Comparison of ENCODE assay signal across 9 cellular contexts in genomic region chr16:67673712-67674580, GRCh38. TPM values are rescaled to one million over a fixed set of nuclear protein-coding genes. Genes with fewer than 3 reads are reported as not detected.
A peak's percentile ranks its signal among the peaks of the same experiment; 100 is the strongest.
DNase-seq lines count a peak whose midpoint lies in the region; ATAC-seq, FAIRE-seq and TF ChIP-seq lines count a peak whose summit lies in the region.
"Had no signal": no experiment of that assay in that cellular context is flagged by ENCODE, and none has a peak within 500 bp of the region (broad histone marks: within the 10 kb centered on the region; RNA-seq: fewer than 3 reads in every experiment).

No MANE protein-coding gene starts in this region.

- H3K4me3 Mint-ChIP-seq in WTC11: no peak overlapping the region
- H3K4me3 Mint-ChIP-seq: activated T-cell treated with anti-CD3 and anti-CD28 coated beads, Interleukin-2, amount 50 U/mL, for 72 hours had no signal

- CTCF ChIA-PET in WTC11 (lab: Charles Lee): interaction anchor here (0.5 to 4.0 kb wide), 18 partner anchors 8 to 366 kb away, joined by 3 to 42 read pairs (median 10); partner anchors contain the start of genes ACD, CTCF, GFOD2 and LCAT

- peaks cover 0 to 3% of the 10 kb centered on the region in 2 experiments for H3K36me3 ChIP-seq in keratinocyte (ENCODE audit: control insufficient read depth in 2 of 2, extremely low read depth in 1 of 2, insufficient read depth in 2 of 2, low read length in 2 of 2)

- H3K27me3 ChIP-seq in keratinocyte (ENCODE audit: control insufficient read depth, extremely low read depth, insufficient read depth, low read length): no peaks in the 10 kb centered on the region

- ATAC-seq in WTC11 (no peak), HG02884 (IDR thresholded peaks at IDR 0.05; ENCODE audit: unreplicated experiment) (no peak)
- ATAC-seq: activated T-cell treated with anti-CD3 and anti-CD28 coated beads, Interleukin-2, amount 50 U/mL, for 72 hours had no signal

- POLR2A ChIA-PET in WTC11 (lab: Charles Lee): no interaction called here

- peaks cover 13% of the 10 kb centered on the region for H3K4me1 ChIP-seq in keratinocyte (ENCODE audit: control insufficient read depth, extremely low read depth, insufficient read depth, low read length)

- no peak overlapping the region for H3K9ac ChIP-seq in keratinocyte (ENCODE audit: control insufficient read depth, extremely low read depth, insufficient read depth, low read length)

- TF ChIP-seq CTCF in WTC11 (IDR thresholded peaks at IDR 0.05) (no peak), keratinocyte (optimal IDR thresholded peaks at IDR 0.05 in 1 of 3, IDR thresholded peaks at IDR 0.05 in 1 of 3, conservative IDR thresholded peaks at IDR 0.05 in 1 of 3; ENCODE audit: extremely low read depth in 1 of 3, insufficient read depth in 2 of 3, low read length in 3 of 3) (no peak)

- no peaks in the 10 kb centered on the region for H3K9me1 ChIP-seq in keratinocyte (ENCODE audit: control insufficient read depth, extremely low read depth, insufficient read depth, low read length)

- no peaks in the 10 kb centered on the region for H3K9me3 ChIP-seq in keratinocyte (ENCODE audit: control insufficient read depth, low read depth, low read length)

- no peak overlapping the region for H3K4me3 ChIP-seq in keratinocyte (ENCODE audit: control insufficient read depth in 2 of 3, extremely low read depth in 1 of 3, insufficient read depth in 2 of 3, low read depth in 1 of 3, low read length in 3 of 3)

- no peaks in the 10 kb centered on the region for H3K27me3 Mint-ChIP-seq in WTC11 (ENCODE audit: low read depth)

- H3K27ac ChIP-seq in keratinocyte (ENCODE audit: control insufficient read depth, insufficient read depth, low read length) (no peak overlapping the region), temporal lobe (ENCODE audit: low read depth, low read length) (peak overlapping the region; percentile 67)

- H2AFZ ChIP-seq in keratinocyte (ENCODE audit: control insufficient read depth, low read length): no peak overlapping the region

- no peak overlapping the region for H3K4me2 ChIP-seq in keratinocyte (ENCODE audit: control insufficient read depth, extremely low read depth, insufficient read depth, low read depth, low read length)

- no peaks in the 10 kb centered on the region for H3K9me3 Mint-ChIP-seq in WTC11
- H3K9me3 Mint-ChIP-seq: activated T-cell treated with anti-CD3 and anti-CD28 coated beads, Interleukin-2, amount 50 U/mL, for 72 hours had no signal

- no peaks in the 10 kb centered on the region for H3K36me3 Mint-ChIP-seq in WTC11

- H4K20me1 ChIP-seq in keratinocyte (ENCODE audit: control insufficient read depth, extremely low read depth, insufficient read depth, low read length): no peaks in the 10 kb centered on the region

- FAIRE-seq in keratinocyte (lab: Jason Lieb, UNC) (peak; percentile 61), urothelium cell line (lab: Jason Lieb, UNC) (no peak)

- H3K27ac Mint-ChIP-seq in WTC11: peak overlapping the region; percentile 56
- H3K27ac Mint-ChIP-seq: activated T-cell treated with anti-CD3 and anti-CD28 coated beads, Interleukin-2, amount 50 U/mL, for 72 hours had no signal

- dilution Hi-C loops in keratinocyte (cut with MboI; ENCODE audit: extremely low pct_ligation_motif_present, low sequenced_read_pairs): no loop called here

- peak; percentile 5 to 60 for DNase-seq in NCI-H2081 (lab: John Stamatoyannopoulos, UW)
- no peak for DNase-seq in NCI-H2081 treated with DMSO at 0.1 percent for 48 hours (lab: John Stamatoyannopoulos, UW)
- DNase-seq in WTC11 (ENCODE audit: low spot score): no peak
- no peak for DNase-seq in keratinocyte (ENCODE audit: low read depth, low spot score)
- no peak for DNase-seq in HCEC 1CT
- no peak for DNase-seq in urothelium cell line (ENCODE audit: low spot score)
- DNase-seq: activated T-cell treated with anti-CD3 and anti-CD28 coated beads, Interleukin-2, amount 50 U/mL, for 72 hours had no signal

- no peaks in the 10 kb centered on the region for H3K79me2 ChIP-seq in keratinocyte (ENCODE audit: control insufficient read depth, insufficient read depth, low read length)

- H3K4me1 Mint-ChIP-seq in WTC11: no peaks in the 10 kb centered on the region; the same call in 1 of the 2 replicates

TF ChIP-seq in WTC11, 78 proteins besides CTCF, POLR2A, EP300 and RAD21 (continues in another document):
- TF ChIP-seq NR2C2 (CRISPR knock-in tag; IDR thresholded peaks at IDR 0.05) (no peak), NFATC4 (CRISPR knock-in tag; IDR thresholded peaks at IDR 0.05) (no peak)

RNA-seq across cellular contexts. Expression of gene C16orf86, which starts 7.3 kb away (rescaled TPM):
- total RNA-seq in WTC11 (2021) (4.1 to 5.4 TPM (median 4.9 TPM) in 3 replicates), temporal lobe (2.7 TPM)
- polyA plus RNA-seq in keratinocyte: 0.10 to 0.24 TPM (median 0.17 TPM) in 3 replicates
- polyA plus RNA-seq in keratinocyte (2011; ENCODE audit: low read depth): not detected
- polyA plus RNA-seq in keratinocyte (2011; cell fraction: cytosol; rRNA removed): 0.31 TPM in 1 of 2 replicates, not detected in the other
- 0.29 and 0.41 TPM in 2 replicates for polyA plus RNA-seq in keratinocyte (2011; cell fraction: nucleus; rRNA removed)
- 0.34 TPM in 1 of 2 replicates, not detected in the other for polyA plus RNA-seq in keratinocyte (2012; ENCODE audit: low replicate concordance)
- polyA minus RNA-seq in keratinocyte: not detected in 3 replicates
- polyA minus RNA-seq in keratinocyte (2011; cell fraction: cytosol; rRNA and poly(A)+ RNA removed): not detected
- not detected in 2 replicates for polyA minus RNA-seq in keratinocyte (2011; cell fraction: nucleus; rRNA and poly(A)+ RNA removed)

RNA-seq across cellular contexts. Expression of gene ENKD1, which starts 7.4 kb away (rescaled TPM):
- 10.3 to 11.9 TPM (median 11.7 TPM) in 3 replicates for total RNA-seq in WTC11 (2021)
- 4.3 to 4.6 TPM (median 4.4 TPM) in 3 replicates for polyA plus RNA-seq in keratinocyte
- 10.4 TPM for polyA plus RNA-seq in keratinocyte (2011; ENCODE audit: low read depth)
- 1.1 and 3.1 TPM in 2 replicates for polyA plus RNA-seq in keratinocyte (2011; cell fraction: cytosol; rRNA removed)
- 5.6 and 8.4 TPM in 2 replicates for polyA plus RNA-seq in keratinocyte (2011; cell fraction: nucleus; rRNA removed)
- 5.0 and 7.6 TPM in 2 replicates for polyA plus RNA-seq in keratinocyte (2012; ENCODE audit: low replicate concordance)
- polyA minus RNA-seq in keratinocyte: 2.3 to 7.6 TPM (median 3.8 TPM) in 3 replicates
- 10.0 TPM for polyA minus RNA-seq in keratinocyte (2011; cell fraction: cytosol; rRNA and poly(A)+ RNA removed)
- 3.0 and 3.3 TPM in 2 replicates for polyA minus RNA-seq in keratinocyte (2011; cell fraction: nucleus; rRNA and poly(A)+ RNA removed)
- 7.9 TPM for total RNA-seq in temporal lobe

RNA-seq across cellular contexts. Expression of gene PARD6A, which starts 13.2 kb away (rescaled TPM):
- 17.1 to 18.5 TPM (median 17.4 TPM) in 3 replicates for total RNA-seq in WTC11 (2021)
- polyA plus RNA-seq in keratinocyte: 0.05 to 0.23 TPM (median 0.20 TPM) in 3 replicates
- not detected for polyA plus RNA-seq in keratinocyte (2011; ENCODE audit: low read depth)
- 0.14 TPM in 1 of 2 replicates, not detected in the other for polyA plus RNA-seq in keratinocyte (2011; cell fraction: cytosol; rRNA removed)
- not detected in 2 replicates for polyA plus RNA-seq in keratinocyte (2011; cell fraction: nucleus; rRNA removed)
- 0.21 and 0.23 TPM in 2 replicates for polyA plus RNA-seq in keratinocyte (2012; ENCODE audit: low replicate concordance)
- polyA minus RNA-seq in keratinocyte: 0.92 TPM in 1 of 3 replicates, not detected in the others
- not detected for polyA minus RNA-seq in keratinocyte (2011; cell fraction: cytosol; rRNA and poly(A)+ RNA removed)
- polyA minus RNA-seq in keratinocyte (2011; cell fraction: nucleus; rRNA and poly(A)+ RNA removed): not detected in 2 replicates
- total RNA-seq in temporal lobe: 5.2 TPM

RNA-seq across cellular contexts. Expression of gene ACD, which starts 13.9 kb away (rescaled TPM):
- total RNA-seq in WTC11 (2021) (38.1 to 41.3 TPM (median 40.7 TPM) in 3 replicates), temporal lobe (17.7 TPM)
- polyA plus RNA-seq in keratinocyte: 12.9 to 16.7 TPM (median 13.2 TPM) in 3 replicates
- 2.0 TPM for polyA plus RNA-seq in keratinocyte (2011; ENCODE audit: low read depth)
- 11.6 and 18.7 TPM in 2 replicates for polyA plus RNA-seq in keratinocyte (2011; cell fraction: cytosol; rRNA removed)
- polyA plus RNA-seq in keratinocyte (2011; cell fraction: nucleus; rRNA removed): 21.1 and 28.1 TPM in 2 replicates
- 9.7 and 22.6 TPM in 2 replicates for polyA plus RNA-seq in keratinocyte (2012; ENCODE audit: low replicate concordance)
- 9.4 to 58.0 TPM (median 9.8 TPM) in 3 replicates for polyA minus RNA-seq in keratinocyte
- 24.9 TPM for polyA minus RNA-seq in keratinocyte (2011; cell fraction: cytosol; rRNA and poly(A)+ RNA removed)
- polyA minus RNA-seq in keratinocyte (2011; cell fraction: nucleus; rRNA and poly(A)+ RNA removed): 7.4 and 8.0 TPM in 2 replicates

RNA-seq across cellular contexts. Expression of gene CARMIL2, which starts 29.0 kb away (rescaled TPM):
- total RNA-seq in WTC11 (2021): 33.3 to 42.3 TPM (median 38.3 TPM) in 3 replicates
- polyA plus RNA-seq in keratinocyte: 0.06 to 0.12 TPM in 2 of 3 replicates, not detected in the other
- not detected for polyA plus RNA-seq in keratinocyte (2011; ENCODE audit: low read depth)
- polyA plus RNA-seq in keratinocyte (2011; cell fraction: cytosol; rRNA removed): 0.02 and 0.08 TPM in 2 replicates
- polyA plus RNA-seq in keratinocyte (2011; cell fraction: nucleus; rRNA removed): 0.49 and 0.75 TPM in 2 replicates
- polyA plus RNA-seq in keratinocyte (2012; ENCODE audit: low replicate concordance): 0.10 and 0.14 TPM in 2 replicates
- not detected in 3 replicates for polyA minus RNA-seq in keratinocyte
- not detected for polyA minus RNA-seq in keratinocyte (2011; cell fraction: cytosol; rRNA and poly(A)+ RNA removed)
- 0.63 and 1.2 TPM in 2 replicates for polyA minus RNA-seq in keratinocyte (2011; cell fraction: nucleus; rRNA and poly(A)+ RNA removed)
- total RNA-seq in temporal lobe: 2.2 TPM

Comparison
In these comparisons a context has a peak if more than half of its experiments do, and no peak if none do; other contexts are left out.
1. DNase-seq: peak in NCI-H2081 (2 of 2); none in NCI-H2081 treated with DMSO at 0.1 percent for 48 hours (single experiment), WTC11 (single experiment), keratinocyte (single experiment), HCEC 1CT (single experiment) and urothelium cell line (single experiment).